12 cellular contexts compared by ENCODE assay signal in the genomic region with DNA sequence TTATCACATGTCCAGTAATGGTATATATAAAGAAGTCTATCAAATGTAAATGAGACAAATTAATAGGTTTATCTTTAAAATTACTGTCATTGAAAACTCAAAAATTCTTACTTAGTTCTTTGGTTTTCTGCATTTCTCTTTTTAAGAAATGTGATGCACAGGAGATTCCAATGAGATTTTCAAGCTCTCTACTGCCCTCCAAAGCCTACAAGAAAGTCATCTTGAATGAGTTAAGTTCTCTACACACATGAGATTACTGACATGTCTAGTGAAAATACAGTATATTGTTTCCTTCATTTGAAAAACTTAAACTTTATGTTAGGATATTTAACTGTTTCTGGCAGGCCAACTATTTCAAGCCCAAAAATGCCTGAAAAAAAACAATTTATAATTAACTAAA.
DNase-seq lines count a peak whose midpoint lies in the region; FAIRE-seq and TF ChIP-seq lines count a peak whose summit lies in the region.
"Had no signal": no experiment of that assay in that cellular context is flagged by ENCODE, and none has a peak within 500 bp of the region (broad histone marks: within the 10 kb centered on the region; RNA-seq: fewer than 3 reads in every experiment).

No MANE protein-coding gene starts in this region.

- peaks cover 21% of the 10 kb centered on the region for H3K4me1 Mint-ChIP-seq in osteocyte (ENCODE audit: unreplicated experiment)
- H3K4me1 Mint-ChIP-seq: activated naive CD8-positive, alpha-beta T cell treated with anti-CD3 and anti-CD28 coated beads, Interleukin-2, amount 10 ng/mL, durations not matched to agents 7 days and 5 days; stimulated activated memory B cell treated with anti-CD40 and anti-IgM and Interleukin-4, amounts not matched to agents 10 μg/mL and 1 μg/mL and 100 μg/mL, for 72 hours had no signal

- peaks cover 8% of the 10 kb centered on the region for H3K36me3 Mint-ChIP-seq in osteocyte (ENCODE audit: unreplicated experiment)

- H3K9me3 Mint-ChIP-seq in osteocyte (ENCODE audit: unreplicated experiment) = no peaks in the 10 kb centered on the region
- H3K9me3 Mint-ChIP-seq: activated naive CD8-positive, alpha-beta T cell treated with anti-CD3 and anti-CD28 coated beads, Interleukin-2, amount 10 ng/mL, durations not matched to agents 7 days and 5 days; stimulated activated memory B cell treated with anti-CD40 and anti-IgM and Interleukin-4, amounts not matched to agents 10 μg/mL and 1 μg/mL and 100 μg/mL, for 72 hours had no signal

- no peaks in the 10 kb centered on the region for H3K79me1 ChIP-seq in neuronal stem cell (ENCODE audit: low read depth, low read length)

- H4K20me1 ChIP-seq in OCI-LY3 (ENCODE audit: insufficient read depth, low read length) = no peaks in the 10 kb centered on the region

- no peak overlapping the region for H3K27ac Mint-ChIP-seq in osteocyte (ENCODE audit: unreplicated experiment)
- H3K27ac Mint-ChIP-seq: activated naive CD8-positive, alpha-beta T cell treated with anti-CD3 and anti-CD28 coated beads, Interleukin-2, amount 10 ng/mL, durations not matched to agents 7 days and 5 days; stimulated activated memory B cell treated with anti-CD40 and anti-IgM and Interleukin-4, amounts not matched to agents 10 μg/mL and 1 μg/mL and 100 μg/mL, for 72 hours had no signal

- no peak overlapping the region for H3K14ac ChIP-seq in neuronal stem cell (ENCODE audit: low read length)

- H3K79me2 ChIP-seq in OCI-LY3 (ENCODE audit: low read length) = no peaks in the 10 kb centered on the region

- no peaks in the 10 kb centered on the region for H3K4me1 ChIP-seq in OCI-LY3 (ENCODE audit: low read length)
- no peaks in the 10 kb centered on the region for H3K4me1 ChIP-seq in neuronal stem cell (ENCODE audit: control insufficient read depth in 2 of 2, insufficient read depth in 1 of 2, low read depth in 1 of 2, low read length in 2 of 2)

- H3K4me3 ChIP-seq in OCI-LY3 (ENCODE audit: low read length) (no peak overlapping the region), neuronal stem cell (ENCODE audit: low read length in 2 of 2) (no peak overlapping the region)

- no peaks in the 10 kb centered on the region for H3K36me3 ChIP-seq in OCI-LY3 (replicated peaks; ENCODE audit: low read depth, low read length)
- H3K36me3 ChIP-seq in neuronal stem cell (replicated peaks in 1 of 2; ENCODE audit: control insufficient read depth in 2 of 2, insufficient read depth in 2 of 2, low read length in 2 of 2) = peaks cover 0 to 32% of the 10 kb centered on the region in 2 donors

- H2AFZ ChIP-seq in OCI-LY3 (ENCODE audit: low read depth, low read length) = no peak overlapping the region
- H2AFZ ChIP-seq in neuronal stem cell (ENCODE audit: low read length) = no peak overlapping the region

- no peak overlapping the region for H3K9ac ChIP-seq in OCI-LY3 (ENCODE audit: low read length)
- no peak overlapping the region for H3K9ac ChIP-seq in neuronal stem cell (ENCODE audit: low read depth, low read length, poor library complexity)

- no peaks in the 10 kb centered on the region for H3K27me3 Mint-ChIP-seq in osteocyte (ENCODE audit: unreplicated experiment)
- H3K27me3 Mint-ChIP-seq: activated naive CD8-positive, alpha-beta T cell treated with anti-CD3 and anti-CD28 coated beads, Interleukin-2, amount 10 ng/mL, durations not matched to agents 7 days and 5 days; stimulated activated memory B cell treated with anti-CD40 and anti-IgM and Interleukin-4, amounts not matched to agents 10 μg/mL and 1 μg/mL and 100 μg/mL, for 72 hours had no signal

- no peak overlapping the region for H2BK5ac ChIP-seq in neuronal stem cell (ENCODE audit: low read length)

- peak; percentile 69 for FAIRE-seq in colon (lab: Jason Lieb, UNC)

- no peak overlapping the region for H2BK12ac ChIP-seq in neuronal stem cell (ENCODE audit: low read length)

- H2AK5ac ChIP-seq in neuronal stem cell (ENCODE audit: low read depth, low read length) = no peak overlapping the region

- no peak overlapping the region for H3K27ac ChIP-seq in OCI-LY3 (ENCODE audit: low read length)
- no peak overlapping the region for H3K27ac ChIP-seq in neuronal stem cell (replicated peaks; ENCODE audit: low read length)

- H3K27me3 ChIP-seq in OCI-LY3 (ENCODE audit: low read depth, low read length) (no peaks in the 10 kb centered on the region), neuronal stem cell (ENCODE audit: control insufficient read depth in 3 of 3, insufficient read depth in 3 of 3, low read depth in 1 of 3, low read length in 3 of 3) (no peaks in the 10 kb centered on the region)

- DNase-seq in NCI-H2171 treated with DMSO at 0.1 percent for 48 hours (lab: John Stamatoyannopoulos, UW) (peak; percentile 13), NCI-H2171 (lab: John Stamatoyannopoulos, UW) (no peak), osteocyte (ENCODE audit: extremely low spot score, unreplicated experiment) (no peak), neuronal stem cell (ENCODE audit: low spot score) (no peak)
- DNase-seq in stimulated activated CD4-positive, alpha-beta T cell treated with anti-CD3 and anti-CD28 coated beads, Interleukin-4, amount 100 ng/mL, for 4 hours = no peak
- no peak for DNase-seq in stimulated activated CD4-positive, alpha-beta T cell treated with anti-CD3 and anti-CD28 coated beads, Interleukin-1b, Interleukin-23, amount 100 ng/mL, for 48 hours
- DNase-seq: activated CD4-positive, alpha-beta T cell treated with anti-CD3 and anti-CD28 coated beads, Interleukin-2, amount 50 U/mL, for 48 hours; activated naive CD8-positive, alpha-beta T cell treated with anti-CD3 and anti-CD28 coated beads, Interleukin-2, amount 10 ng/mL, durations not matched to agents 7 days and 5 days; SHP77 treated with DMSO at 0.1 percent for 48 hours had no signal

- no peak overlapping the region for H3K23ac ChIP-seq in neuronal stem cell (ENCODE audit: low read depth, low read length, poor library complexity)

- no peak overlapping the region for H3K4ac ChIP-seq in neuronal stem cell (ENCODE audit: low read length)

- peak; percentile 36; the same call in 1 of the 2 replicates for TF ChIP-seq CTCF in OCI-LY3 (IDR thresholded peaks at IDR 0.05; ENCODE audit: low read depth, low read length)
- TF ChIP-seq CTCF in osteocyte (IDR thresholded peaks at IDR 0.05) = peak; percentile 52

- H4K91ac ChIP-seq in neuronal stem cell (ENCODE audit: low read depth, low read length, poor library complexity) = no peak overlapping the region

- H3K4me2 ChIP-seq in OCI-LY3 (ENCODE audit: low read length) (no peak overlapping the region), neuronal stem cell (ENCODE audit: insufficient read depth, low read length, poor library complexity, severe bottlenecking) (no peak overlapping the region)

- no peak overlapping the region for H3K18ac ChIP-seq in neuronal stem cell (ENCODE audit: low read length)

- no peak overlapping the region for H2BK120ac ChIP-seq in neuronal stem cell (ENCODE audit: low read depth, low read length)

- no peak overlapping the region for H3K4me3 Mint-ChIP-seq in osteocyte (ENCODE audit: unreplicated experiment)
- H3K4me3 Mint-ChIP-seq: activated naive CD8-positive, alpha-beta T cell treated with anti-CD3 and anti-CD28 coated beads, Interleukin-2, amount 10 ng/mL, durations not matched to agents 7 days and 5 days; stimulated activated memory B cell treated with anti-CD40 and anti-IgM and Interleukin-4, amounts not matched to agents 10 μg/mL and 1 μg/mL and 100 μg/mL, for 72 hours had no signal

- H2BK15ac ChIP-seq in neuronal stem cell (ENCODE audit: low read length) = no peak overlapping the region

- H4K8ac ChIP-seq in neuronal stem cell (ENCODE audit: low read depth, low read length) = no peak overlapping the region

- H3K9me3 ChIP-seq in OCI-LY3 (ENCODE audit: insufficient read depth, low read length) = no peaks in the 10 kb centered on the region
- no peaks in the 10 kb centered on the region for H3K9me3 ChIP-seq in neuronal stem cell (replicated peaks in 1 of 2; ENCODE audit: control insufficient read depth in 2 of 2, insufficient read depth in 1 of 2, low read depth in 1 of 2, low read length in 2 of 2)
